11 cellular contexts compared by ENCODE assay signal in genomic region chr6:127100510-127101140, GRCh38. TPM values are rescaled to one million over a fixed set of nuclear protein-coding genes. Genes with fewer than 3 reads are reported as not detected.
A peak's percentile ranks its signal among the peaks of the same experiment; 100 is the strongest.
DNase-seq lines count a peak whose midpoint lies in the region; ATAC-seq and TF ChIP-seq lines count a peak whose summit lies in the region.
"Had no signal": no experiment of that assay in that cellular context is flagged by ENCODE, and none has a peak within 500 bp of the region (broad histone marks: within the 10 kb centered on the region; RNA-seq: fewer than 3 reads in every experiment).

No MANE protein-coding gene starts in this region.

- TF ChIP-seq EP300 in tibial nerve (IDR thresholded peaks at IDR 0.05) = no peak
- no peak for TF ChIP-seq EP300 in stomach (IDR thresholded peaks at IDR 0.05)

- no peaks in the 10 kb centered on the region for H3K9me3 ChIP-seq in fibroblast of lung (ENCODE audit: control insufficient read depth, insufficient read depth, low read depth, low read length)
- no peaks in the 10 kb centered on the region for H3K9me3 ChIP-seq in tibial nerve
- no peaks in the 10 kb centered on the region for H3K9me3 ChIP-seq in stomach

- in situ Hi-C loops in SK-MEL-5 (cut with HindIII; ENCODE audit: low pct_unique_long_range_greater_than_20kb, low sequenced_read_pairs) = no loop called here

- 32 to 34% methylated on average over 3 of the region's 3 CpGs for WGBS in tibial nerve, 2 donors
- 20 to 39% (median 30%) methylated on average over 3 of the region's 3 CpGs for WGBS in stomach, 5 donors

- H3K79me2 ChIP-seq in fibroblast of lung (ENCODE audit: control insufficient read depth, insufficient read depth, low read length) = no peaks in the 10 kb centered on the region

- H4K20me1 ChIP-seq in fibroblast of lung (ENCODE audit: control insufficient read depth, extremely low read depth, insufficient read depth, low read length) = no peaks in the 10 kb centered on the region

- intact Hi-C loops in stomach (cut with DNase I; ENCODE audit: low total_unique reads) = no loop called here

- no peak overlapping the region for H3K4me2 ChIP-seq in fibroblast of lung (ENCODE audit: extremely low read depth, insufficient read depth, low read length)

- no peak overlapping the region for H3K27ac ChIP-seq in fibroblast of lung (ENCODE audit: insufficient read depth, low read length)
- no peak overlapping the region for H3K27ac ChIP-seq in tibial nerve
- H3K27ac ChIP-seq in stomach = no peak overlapping the region

- no peak overlapping the region for H3K4me3 ChIP-seq in fibroblast of lung (replicated peaks in 1 of 4; ENCODE audit: control extremely low read depth in 1 of 4, insufficient read depth in 1 of 4, low read depth in 3 of 4, low read length in 4 of 4)
- no peak overlapping the region for H3K4me3 ChIP-seq in tibial nerve
- H3K4me3 ChIP-seq in stomach = no peak overlapping the region

- TF ChIP-seq POLR2A in tibial nerve (IDR thresholded peaks at IDR 0.05) = no peak
- TF ChIP-seq POLR2A in stomach (IDR thresholded peaks at IDR 0.05) = no peak

- H2AFZ ChIP-seq in fibroblast of lung (ENCODE audit: low read length) = no peak overlapping the region

- no peaks in the 10 kb centered on the region for H3K4me1 ChIP-seq in fibroblast of lung (ENCODE audit: control insufficient read depth, extremely low read depth, insufficient read depth, low read length)
- H3K4me1 ChIP-seq in tibial nerve = no peaks in the 10 kb centered on the region
- H3K4me1 ChIP-seq in stomach = peaks cover 0 to 5% (median 0%) of the 10 kb centered on the region in 4 donors

- no peak overlapping the region for H3K9ac ChIP-seq in fibroblast of lung (ENCODE audit: insufficient read depth, low read length)

- no peak for ATAC-seq in HG03571 (IDR thresholded peaks at IDR 0.05; ENCODE audit: unreplicated experiment)
- ATAC-seq: stimulated activated effector memory CD8-positive, alpha-beta T cell treated with anti-CD3 and anti-CD28 coated beads, Interleukin-12 subunit alpha, Interleukin-12 subunit beta, amount 100 ng/mL, for 72 hours had no signal

- peak; percentile 25 to 40 for TF ChIP-seq CTCF in fibroblast of lung (conservative IDR thresholded peaks at IDR 0.05 in 1 of 2, IDR thresholded peaks at IDR 0.05 in 1 of 2; ENCODE audit: low read depth in 1 of 2, low read length in 2 of 2)
- TF ChIP-seq CTCF in tibial nerve (IDR thresholded peaks at IDR 0.05) = peak in 3 of 5 experiments; percentile 5 to 25 (median 15)
- TF ChIP-seq CTCF in stomach (IDR thresholded peaks at IDR 0.05) = no peak

- peak; percentile 12 to 76 for DNase-seq in NOMO-1 (lab: John Stamatoyannopoulos, UW; ENCODE audit: unreplicated experiment in 2 of 2)
- DNase-seq in NOMO-1 treated with dmso at 0.1 percent for 144 hours (lab: John Stamatoyannopoulos, UW; ENCODE audit: unreplicated experiment) = no peak
- peak; percentile 25 for DNase-seq in SK-MEL-5 (ENCODE audit: low read depth, low spot score)
- DNase-seq in fibroblast of lung (ENCODE audit: low read depth in 2 of 2) = peak; percentile 10 to 63
- no peak for DNase-seq in tibial nerve (ENCODE audit: low spot score in 2 of 2)
- DNase-seq in NCI-H526 treated with DMSO at 0.1 percent for 48 hours (lab: John Stamatoyannopoulos, UW) = no peak
- no peak for DNase-seq in stomach
- DNase-seq: NCI-H82, occipital lobe had no signal

- no peaks in the 10 kb centered on the region for H3K27me3 ChIP-seq in fibroblast of lung (ENCODE audit: control insufficient read depth, insufficient read depth, low read length)
- H3K27me3 ChIP-seq in tibial nerve = no peaks in the 10 kb centered on the region
- no peaks in the 10 kb centered on the region for H3K27me3 ChIP-seq in stomach

- no peaks in the 10 kb centered on the region for H3K36me3 ChIP-seq in fibroblast of lung (ENCODE audit: control insufficient read depth, insufficient read depth, low read length)
- H3K36me3 ChIP-seq in tibial nerve = no peaks in the 10 kb centered on the region
- no peaks in the 10 kb centered on the region for H3K36me3 ChIP-seq in stomach

RNA-seq across cellular contexts. Expression of gene RSPO3, which starts 17.8 kb away (rescaled TPM):
- not detected in 2 replicates for total RNA-seq in SK-MEL-5 (2014; rRNA removed; shearing (Covaris generic))
- polyA plus RNA-seq in SK-MEL-5 (2015; cell fraction: cytosol; rRNA removed) = not detected in 2 replicates
- not detected in 2 replicates for polyA plus RNA-seq in SK-MEL-5 (2015; cell fraction: nucleus; rRNA removed)
- total RNA-seq in fibroblast of lung (12.4 and 15.4 TPM in 2 replicates), tibial nerve (10 to 100 TPM; 10.2 to 24.1 (median 19.6) TPM), stomach (10 to 100 TPM in 1 of 5 donors, 1 to 10 TPM in 4; 2.0 to 59.5 (median 8.4) TPM)
- polyA plus RNA-seq in fibroblast of lung (0.85 and 3.4 TPM in 2 replicates), stomach (10 to 100 TPM in 1 of 3 donors, 1 to 10 TPM in 2; 4.9 to 15.4 (median 5.2) TPM)
- polyA plus RNA-seq in fibroblast of lung (2012) = 1.2 and 6.9 TPM in 2 replicates
- 0.94 and 2.0 TPM in 2 replicates for polyA minus RNA-seq in fibroblast of lung (ENCODE audit: low replicate concordance)

Comparison
In these comparisons a context has a peak if more than half of its experiments do, and no peak if none do; other contexts are left out.
1. DNase-seq: peak in NOMO-1 (2 of 2), SK-MEL-5 (single experiment) and fibroblast of lung (2 of 2); none in NOMO-1 treated with dmso at 0.1 percent for 144 hours (single experiment), tibial nerve (0 of 2), NCI-H526 treated with DMSO at 0.1 percent for 48 hours (single experiment) and stomach (single experiment).
2. CTCF ChIP-seq: peak in fibroblast of lung (2 of 2) and tibial nerve (3 of 5); none in stomach (0 of 7).